In genomic region chr1:228938248-228938891, GRCh38 we compare ENCODE assay signal across 9 cellular contexts.
DNase-seq lines count a peak whose midpoint lies in the region; ATAC-seq and TF ChIP-seq lines count a peak whose summit lies in the region.
"Had no signal": no experiment of that assay in that cellular context is flagged by ENCODE, and none has a peak within 500 bp of the region (broad histone marks: within the 10 kb centered on the region; RNA-seq: fewer than 3 reads in every experiment).

No MANE protein-coding gene starts in this region.

- no peaks in the 10 kb centered on the region for H3K36me3 Mint-ChIP-seq in CD4-positive, CD25-positive, alpha-beta regulatory T cell
- no peaks in the 10 kb centered on the region for H3K36me3 Mint-ChIP-seq in dendritic cell treated with granulocyte-macrophage colony-stimulating factor and Interleukin-4, amounts not matched to agents 40 ng/mL and 50 ng/mL, for 4 days (ENCODE audit: low read depth)

- DNase-seq in CD4-positive, CD25-positive, alpha-beta regulatory T cell = peak in 2 of 3 donors; percentile 15 to 67
- DNase-seq in NCI-H2227 (lab: John Stamatoyannopoulos, UW; ENCODE audit: unreplicated experiment) (peak; percentile 73), GM19238 (ENCODE audit: insufficient read length, low spot score) (no peak), DMS114 treated with DMSO at 0.1 percent for 48 hours (lab: John Stamatoyannopoulos, UW; ENCODE audit: unreplicated experiment) (no peak)
- no peak for DNase-seq in activated effector memory CD4-positive, alpha-beta T cell treated with Interleukin-2 at 50 U/mL for 16 hours

- H3K9me3 Mint-ChIP-seq in CD4-positive, CD25-positive, alpha-beta regulatory T cell = no peaks in the 10 kb centered on the region
- no peaks in the 10 kb centered on the region for H3K9me3 Mint-ChIP-seq in dendritic cell treated with granulocyte-macrophage colony-stimulating factor and Interleukin-4, amounts not matched to agents 40 ng/mL and 50 ng/mL, for 4 days

- H3K4me1 Mint-ChIP-seq in CD4-positive, CD25-positive, alpha-beta regulatory T cell = peaks cover 0 to 30% (median 7%) of the 10 kb centered on the region in 4 donors
- H3K4me1 Mint-ChIP-seq in dendritic cell treated with granulocyte-macrophage colony-stimulating factor and Interleukin-4, amounts not matched to agents 40 ng/mL and 50 ng/mL, for 4 days (ENCODE audit: low read depth) = peaks cover 82% of the 10 kb centered on the region

- no peaks in the 10 kb centered on the region for H3K4me1 ChIP-seq in CD4-positive, CD25-positive, alpha-beta regulatory T cell (ENCODE audit: control insufficient read depth, insufficient read depth, low read length, poor library complexity, severe bottlenecking)
- peaks cover 69 to 72% of the 10 kb centered on the region in 2 experiments for H3K4me1 ChIP-seq in neutrophil (ENCODE audit: control insufficient read depth in 1 of 2, insufficient read depth in 1 of 2, low read depth in 1 of 2, low read length in 1 of 2)

- intact Hi-C loops in dendritic cell treated with granulocyte-macrophage colony-stimulating factor and Interleukin-4, amounts not matched to agents 40 ng/mL and 50 ng/mL, for 4 days (cut with micrococcal nuclease) = no loop called here

- H3K9me3 ChIP-seq in CD4-positive, CD25-positive, alpha-beta regulatory T cell (ENCODE audit: control insufficient read depth in 2 of 2, low read length in 2 of 2) = no peaks in the 10 kb centered on the region
- H3K9me3 ChIP-seq in neutrophil = no peaks in the 10 kb centered on the region
- H3K9me3 ChIP-seq: SJSA1 had no signal

- peaks cover 2% of the 10 kb centered on the region for H3K27me3 ChIP-seq in CD4-positive, CD25-positive, alpha-beta regulatory T cell (ENCODE audit: control insufficient read depth, insufficient read depth, low read length)
- no peaks in the 10 kb centered on the region for H3K27me3 ChIP-seq in neutrophil
- H3K27me3 ChIP-seq: SJSA1 had no signal

- no peak overlapping the region for H3K4me3 ChIP-seq in CD4-positive, CD25-positive, alpha-beta regulatory T cell (ENCODE audit: low read depth, low read length)
- peak overlapping the region in 1 of 2 experiments; percentile 3 for H3K4me3 ChIP-seq in neutrophil (ENCODE audit: low read depth in 1 of 2, low read length in 1 of 2)
- H3K4me3 ChIP-seq: SJSA1 had no signal

- no peaks in the 10 kb centered on the region for H3K36me3 ChIP-seq in CD4-positive, CD25-positive, alpha-beta regulatory T cell (ENCODE audit: control insufficient read depth, insufficient read depth, low read length)
- no peaks in the 10 kb centered on the region for H3K36me3 ChIP-seq in neutrophil
- H3K36me3 ChIP-seq: SJSA1 had no signal

- peaks cover 4% of the 10 kb centered on the region for H3K27me3 Mint-ChIP-seq in CD4-positive, CD25-positive, alpha-beta regulatory T cell
- peaks cover 3% of the 10 kb centered on the region for H3K27me3 Mint-ChIP-seq in dendritic cell treated with granulocyte-macrophage colony-stimulating factor and Interleukin-4, amounts not matched to agents 40 ng/mL and 50 ng/mL, for 4 days

- H3K27ac Mint-ChIP-seq in CD4-positive, CD25-positive, alpha-beta regulatory T cell = peak overlapping the region; percentile 26 to 81 (median 65)
- peak overlapping the region; percentile 69 for H3K27ac Mint-ChIP-seq in dendritic cell treated with granulocyte-macrophage colony-stimulating factor and Interleukin-4, amounts not matched to agents 40 ng/mL and 50 ng/mL, for 4 days

- ATAC-seq in CD4-positive, CD25-positive, alpha-beta regulatory T cell (ENCODE audit: low read depth in 2 of 2) = peak in 1 of 2 donors; percentile 53
- no peak for ATAC-seq in HG03025 (IDR thresholded peaks at IDR 0.05; ENCODE audit: low FRiP score, unreplicated experiment)

- H3K4me3 Mint-ChIP-seq in CD4-positive, CD25-positive, alpha-beta regulatory T cell = no peak overlapping the region
- H3K4me3 Mint-ChIP-seq in dendritic cell treated with granulocyte-macrophage colony-stimulating factor and Interleukin-4, amounts not matched to agents 40 ng/mL and 50 ng/mL, for 4 days = no peak overlapping the region

- H3K27ac ChIP-seq in CD4-positive, CD25-positive, alpha-beta regulatory T cell (ENCODE audit: insufficient read depth, low read length, poor library complexity, severe bottlenecking) = no peak overlapping the region
- peak overlapping the region; percentile 87 for H3K27ac ChIP-seq in neutrophil
- H3K27ac ChIP-seq: SJSA1 had no signal

- no peak for TF ChIP-seq CTCF in neutrophil (IDR thresholded peaks at IDR 0.05)

Comparison
In these comparisons a context has a peak if more than half of its experiments do, and no peak if none do; other contexts are left out.
1. DNase-seq: peak in CD4-positive, CD25-positive, alpha-beta regulatory T cell (2 of 3) and NCI-H2227 (single experiment); none in GM19238 (single experiment), activated effector memory CD4-positive, alpha-beta T cell treated with Interleukin-2 at 50 U/mL for 16 hours (single experiment) and DMS114 treated with DMSO at 0.1 percent for 48 hours (single experiment).